Comparison of ENCODE assay signal across 11 cellular contexts in genomic region chr21:41706678-41707077, GRCh38.
DNase-seq lines count a peak whose midpoint lies in the region; ATAC-seq and TF ChIP-seq lines count a peak whose summit lies in the region.
"Had no signal": no experiment of that assay in that cellular context is flagged by ENCODE, and none has a peak within 500 bp of the region (broad histone marks: within the 10 kb centered on the region; RNA-seq: fewer than 3 reads in every experiment).

No MANE protein-coding gene starts in this region.

- no peaks in the 10 kb centered on the region for H3K27me3 ChIP-seq in colonic mucosa
- H3K27me3 ChIP-seq: SJCRH30 had no signal

- DNase-seq in NCI-H2196 (lab: John Stamatoyannopoulos, UW; ENCODE audit: unreplicated experiment) (peak; percentile 17), NCI-H2196 treated with DMSO at 0.1 percent for 48 hours (lab: John Stamatoyannopoulos, UW; ENCODE audit: unreplicated experiment) (no peak), LHCN-M2 (ENCODE audit: low read depth) (peak; percentile 63), colonic mucosa (peak; percentile 79), omental fat pad (ENCODE audit: low spot score) (no peak), DMS 273 treated with DMSO at 0.1 percent for 48 hours (lab: John Stamatoyannopoulos, UW) (no peak), GDM1 (lab: John Stamatoyannopoulos, UW) (no peak)
- DNase-seq: head of caudate nucleus, NCI-H2081 treated with DMSO at 0.1 percent for 48 hours had no signal

- no peaks in the 10 kb centered on the region for H3K9me3 ChIP-seq in colonic mucosa
- H3K9me3 ChIP-seq: SJCRH30 had no signal

- peak overlapping the region; percentile 78 for H3K27ac ChIP-seq in colonic mucosa
- H3K27ac ChIP-seq: SJCRH30 had no signal

- no peak overlapping the region for H3K9ac ChIP-seq in colonic mucosa (ENCODE audit: low read depth in 2 of 2, low read length in 2 of 2)

- intact Hi-C loops in colonic mucosa (cut with DNase I) = no loop called here

- H3K4me3 ChIP-seq in colonic mucosa = no peak overlapping the region
- H3K4me3 ChIP-seq: SJCRH30 had no signal

- TF ChIP-seq CTCF in colonic mucosa (IDR thresholded peaks at IDR 0.05) (no peak), omental fat pad (IDR thresholded peaks at IDR 0.05) (no peak)

- H3K36me3 ChIP-seq in colonic mucosa = no peaks in the 10 kb centered on the region
- H3K36me3 ChIP-seq: SJCRH30 had no signal

- peaks cover 4% of the 10 kb centered on the region for H3K4me1 ChIP-seq in colonic mucosa
- H3K4me1 ChIP-seq: SJCRH30 had no signal

- ATAC-seq in omental fat pad (ENCODE audit: low FRiP score) (peak; percentile 74), GM21786 (IDR thresholded peaks at IDR 0.05; ENCODE audit: unreplicated experiment) (no peak)

Comparison
In these comparisons a context has a peak if more than half of its experiments do, and no peak if none do; other contexts are left out.
1. DNase-seq: peak in NCI-H2196 (single experiment), LHCN-M2 (single experiment) and colonic mucosa (single experiment); none in NCI-H2196 treated with DMSO at 0.1 percent for 48 hours (single experiment), omental fat pad (single experiment), DMS 273 treated with DMSO at 0.1 percent for 48 hours (single experiment) and GDM1 (single experiment).